ENCODE assay signal across 24 cellular contexts in the genomic region with DNA sequence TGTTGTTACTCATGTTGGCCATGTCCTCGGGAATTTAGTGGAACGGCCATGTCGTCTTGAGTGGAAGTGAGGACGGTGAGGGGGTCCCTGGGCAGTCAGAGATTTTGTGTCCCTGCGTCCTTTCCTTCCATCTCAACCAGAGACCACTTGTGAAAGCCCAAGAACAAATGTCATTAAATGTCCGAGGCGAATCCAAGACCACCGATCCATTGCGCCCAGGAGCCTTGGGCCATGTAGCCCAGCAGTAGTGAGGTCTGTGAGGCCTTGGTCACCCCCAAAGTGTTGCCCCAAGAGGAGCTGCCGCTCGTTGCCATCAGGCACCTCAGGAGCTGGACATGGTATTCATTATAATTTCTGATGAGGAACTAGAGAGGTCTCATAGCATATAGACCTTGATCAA. TPM values are rescaled to one million over a fixed set of nuclear protein-coding genes. Genes with fewer than 3 reads are reported as not detected.
"Had no signal": no experiment of that assay in that cellular context is flagged by ENCODE, and none has a peak within 500 bp of the region (broad histone marks: within the 10 kb centered on the region; RNA-seq: fewer than 3 reads in every experiment).

No MANE protein-coding gene starts in this region.

- H3K27ac Mint-ChIP-seq: mesothelial cell of epicardium, naive B cell had no signal

- H3K27me3 Mint-ChIP-seq: naive B cell had no signal

- H3K36me3 ChIP-seq: esophagus squamous epithelium, gastrocnemius medialis, heart right ventricle, left ventricle myocardium inferior, lower lobe of right lung had no signal

- H3K4me1 Mint-ChIP-seq: mesothelial cell of epicardium had no signal

- ATAC-seq: gastrocnemius medialis, heart right ventricle, left colon, lower lobe of right lung, mucosa of descending colon had no signal

- H3K27me3 ChIP-seq: esophagus squamous epithelium, heart right ventricle had no signal

- H3K4me3 ChIP-seq: coronary artery, dorsolateral prefrontal cortex, esophagus squamous epithelium, gastrocnemius medialis, heart right ventricle, left ventricle myocardium inferior, lower lobe of right lung, mucosa of descending colon had no signal

- H3K27ac ChIP-seq: coronary artery, dorsolateral prefrontal cortex, esophagus squamous epithelium, gastrocnemius medialis, heart right ventricle, left ventricle myocardium inferior, lower lobe of right lung had no signal

- H3K9me3 Mint-ChIP-seq: mesothelial cell of epicardium, naive B cell had no signal

- H3K36me3 Mint-ChIP-seq: mesothelial cell of epicardium, naive B cell had no signal

- DNase-seq: dermis blood vessel endothelial cell; effector CD4-positive, alpha-beta T cell; effector memory CD4-positive, alpha-beta T cell; esophagus squamous epithelium; foreskin fibroblast; foreskin melanocyte; gastrocnemius medialis; glutamatergic neuron; head of caudate nucleus; heart right ventricle; hippocampal formation; kidney; kidney glomerular epithelial cell; left colon; left ventricle myocardium inferior; lower lobe of right lung; mesenchymal stem cell; naive B cell had no signal

- H3K4me3 Mint-ChIP-seq: mesothelial cell of epicardium, naive B cell had no signal

RNA-seq across cellular contexts. Expression of gene MCCD1, which starts 48.2 kb away (rescaled TPM):
- polyA plus RNA-seq: endothelial cell of umbilical vein, esophagus, heart right ventricle had no signal
